8 cellular contexts compared by ENCODE assay signal in genomic region chr11:10307411-10308207, GRCh38. TPM values are rescaled to one million over a fixed set of nuclear protein-coding genes. Genes with fewer than 3 reads are reported as not detected.
DNase-seq lines count a peak whose midpoint lies in the region; ATAC-seq and TF ChIP-seq lines count a peak whose summit lies in the region.

No MANE protein-coding gene starts in this region.

- H3K36me3 ChIP-seq in muscle layer of duodenum (ENCODE audit: control insufficient read depth in 1 of 2, insufficient read depth in 2 of 2, low read length in 2 of 2): no peaks in the 10 kb centered on the region

- peaks cover 4% of the 10 kb centered on the region for H3K36me3 Mint-ChIP-seq in CD4-positive, alpha-beta T cell (ENCODE audit: low read depth)

- H3K4me3 ChIP-seq in muscle layer of duodenum (ENCODE audit: low read depth in 1 of 2, low read length in 2 of 2): peak overlapping the region; percentile 85 to 89

- POLR2A ChIA-PET in CD4-positive, alpha-beta T cell (lab: Charles Lee): interaction anchor here (0.8 to 1.7 kb wide), 3 partner anchors 12 to 100 kb away, joined by 3 to 7 read pairs (median 6); no protein-coding TSS in a partner anchor

- peaks cover 80% of the 10 kb centered on the region for H3K27me3 Mint-ChIP-seq in CD4-positive, alpha-beta T cell

- H3K27me3 ChIP-seq in CD4-positive, alpha-beta T cell (ENCODE audit: control insufficient read depth, insufficient read depth, low read length): peaks cover 45% of the 10 kb centered on the region
- no peaks in the 10 kb centered on the region for H3K27me3 ChIP-seq in muscle layer of duodenum (ENCODE audit: low read depth, low read length)

- peaks cover 40% of the 10 kb centered on the region for H3K4me1 Mint-ChIP-seq in CD4-positive, alpha-beta T cell (ENCODE audit: low read depth)

- CTCF ChIA-PET in CD4-positive, alpha-beta T cell (lab: Charles Lee): interaction anchor here (0.5 to 4.3 kb wide), 20 partner anchors 9 to 969 kb away, joined by 3 to 44 read pairs (median 4); no protein-coding TSS in a partner anchor

- TF ChIP-seq CTCF in CD4-positive, alpha-beta T cell (IDR thresholded peaks at IDR 0.05): peak; percentile 98

- H3K4me3 Mint-ChIP-seq in CD4-positive, alpha-beta T cell: peak overlapping the region; percentile 95

- intact Hi-C loops in CD4-positive, alpha-beta T cell (cut with DNase I, micrococcal nuclease): loop anchor here (1.0 to 10.0 kb wide), 11 partner anchors 99 to 1623 kb away; partner anchors contain the start of genes RNF141 (in 1 of the 2), RPL27A (in 1 of the 2), TMEM9B (in 1 of the 2) and TRIM66 (in 1 of the 2)

- no peaks in the 10 kb centered on the region for H3K9me3 Mint-ChIP-seq in CD4-positive, alpha-beta T cell

- no peaks in the 10 kb centered on the region for H3K9me3 ChIP-seq in CD4-positive, alpha-beta T cell (ENCODE audit: control insufficient read depth, low read length)
- no peaks in the 10 kb centered on the region for H3K9me3 ChIP-seq in muscle layer of duodenum (ENCODE audit: control insufficient read depth in 1 of 2, low read length in 2 of 2)

- peaks cover 13 to 21% of the 10 kb centered on the region in 2 donors for H3K4me1 ChIP-seq in muscle layer of duodenum (ENCODE audit: control insufficient read depth in 1 of 2, insufficient read depth in 2 of 2, low read length in 2 of 2)

- peak; percentile 66 for ATAC-seq in CD4-positive, alpha-beta T cell (ENCODE audit: poor library complexity)
- peak; percentile 61 for ATAC-seq in GM19328 (IDR thresholded peaks at IDR 0.05; ENCODE audit: unreplicated experiment)
- ATAC-seq in HG03457 (IDR thresholded peaks at IDR 0.05; ENCODE audit: unreplicated experiment): peak; percentile 57
- peak; percentile 65 for ATAC-seq in esophagus mucosa

- H3K27ac ChIP-seq in CD4-positive, alpha-beta T cell (ENCODE audit: low read depth, low read length): no peak overlapping the region
- H3K27ac ChIP-seq in muscle layer of duodenum (ENCODE audit: low read length): peak overlapping the region; percentile 94

- no peak overlapping the region for H3K27ac Mint-ChIP-seq in CD4-positive, alpha-beta T cell

- DNase-seq in CD4-positive, alpha-beta T cell: peak; percentile 70 to 84 (median 74)
- DNase-seq in OCI-M1 (lab: John Stamatoyannopoulos, UW): peak; percentile 84
- DNase-seq in activated T-cell treated with anti-CD3 and anti-CD28 coated beads, Interleukin-2, amount 50 U/mL, for 1 hour: peak; percentile 89
- DNase-seq in stimulated activated CD8-positive, alpha-beta memory T cell treated with anti-CD3 and anti-CD28 coated beads, Interleukin-7, amount 100 ng/mL, for 4 hours (ENCODE audit: low read depth in 2 of 2): peak; percentile 73 to 83

RNA-seq across cellular contexts. Expression of gene ADM, which starts 2.7 kb away (rescaled TPM):
- 1 to 10 TPM; 1.5 to 1.8 TPM for total RNA-seq in CD4-positive, alpha-beta T cell
- 15.5 TPM for total RNA-seq in esophagus mucosa

RNA-seq across cellular contexts. Expression of gene SBF2, which starts 13.6 kb away (rescaled TPM):
- total RNA-seq in CD4-positive, alpha-beta T cell: 10 to 100 TPM; 14.2 to 15.2 TPM
- 27.7 TPM for total RNA-seq in esophagus mucosa
